12 cellular contexts compared by ENCODE assay signal in the genomic region with DNA sequence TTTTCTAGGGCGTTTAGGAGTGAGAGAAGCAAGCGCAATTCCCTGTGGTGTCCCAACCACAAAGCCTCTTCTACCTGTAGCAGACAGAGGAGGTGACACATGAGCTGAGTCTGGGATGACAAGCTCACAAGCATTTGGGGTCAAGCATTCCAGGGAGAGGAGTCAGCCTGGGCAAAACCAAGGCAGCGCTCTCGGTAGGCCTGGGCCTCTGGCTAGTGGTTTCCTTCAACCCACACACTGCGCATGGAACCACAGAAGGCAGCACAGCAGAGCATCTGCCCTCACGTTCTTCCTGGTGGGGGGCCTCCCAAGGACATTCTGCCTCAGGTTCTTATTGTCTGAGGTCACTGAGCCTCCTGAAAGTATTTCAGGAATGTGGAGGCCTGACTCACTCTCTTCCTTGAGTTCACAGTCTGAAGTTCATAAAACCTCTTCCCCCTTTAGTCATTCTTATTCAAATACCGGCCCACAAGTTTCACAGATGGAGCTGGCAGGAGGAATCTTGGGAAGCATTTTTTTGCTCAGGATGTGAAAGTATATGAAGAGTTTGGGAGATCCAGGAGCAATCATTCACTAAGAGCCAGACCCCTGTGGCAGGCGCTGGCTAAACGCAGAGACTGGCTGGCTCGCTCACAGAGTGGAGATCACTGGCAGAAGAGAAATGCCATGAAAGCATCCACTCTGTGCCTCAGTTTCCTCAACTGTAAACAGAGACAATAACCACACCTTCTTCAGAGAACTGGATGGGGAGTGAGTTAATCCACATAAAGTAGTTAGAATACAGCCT. TPM values are rescaled to one million over a fixed set of nuclear protein-coding genes. Genes with fewer than 3 reads are reported as not detected.
DNase-seq lines count a peak whose midpoint lies in the region; ATAC-seq and TF ChIP-seq lines count a peak whose summit lies in the region.
"Had no signal": no experiment of that assay in that cellular context is flagged by ENCODE, and none has a peak within 500 bp of the region (broad histone marks: within the 10 kb centered on the region; RNA-seq: fewer than 3 reads in every experiment).

No MANE protein-coding gene starts in this region.

- intact Hi-C loops in lower lobe of right lung (cut with DNase I), result no loop called here

- H3K36me3 ChIP-seq in lower lobe of right lung, result no peaks in the 10 kb centered on the region

- H3K27ac ChIP-seq in lower lobe of right lung, result no peak overlapping the region
- H3K27ac ChIP-seq: KMS-11 had no signal

- TF ChIP-seq CTCF in lower lobe of right lung (IDR thresholded peaks at IDR 0.05), result no peak

- peaks cover 14% of the 10 kb centered on the region for H3K4me1 ChIP-seq in lower lobe of right lung

- no peaks in the 10 kb centered on the region for H3K27me3 ChIP-seq in lower lobe of right lung (ENCODE audit: low read depth)

- DNase-seq in AG20443 (ENCODE audit: low spot score) (peak; percentile 95), LoVo (ENCODE audit: low spot score) (peak; percentile 87), dermis blood vessel endothelial cell (peak; percentile 97), lower lobe of right lung (no peak), occipital lobe (lab: John Stamatoyannopoulos, UW) (no peak), hypothalamus (lab: John Stamatoyannopoulos, UW) (no peak)
- no peak for DNase-seq in activated CD4-positive, alpha-beta T cell treated with anti-CD3 and anti-CD28 coated beads for 48 hours
- DNase-seq in activated T-cell treated with anti-CD3 and anti-CD28 coated beads, Interleukin-2, amount 50 U/mL, for 1 hour, result no peak
- DNase-seq: activated naive CD4-positive, alpha-beta T cell; DMS79 treated with DMSO at 0.1 percent for 48 hours had no signal

- no peaks in the 10 kb centered on the region for H3K9me3 ChIP-seq in lower lobe of right lung

- no peak overlapping the region for H3K4me3 ChIP-seq in lower lobe of right lung

- peak; percentile 5 to 22 for ATAC-seq in lower lobe of right lung

RNA-seq across cellular contexts. Expression of gene CCN1, which starts 26.8 kb away (rescaled TPM):
- total RNA-seq in dermis blood vessel endothelial cell, result 148 and 234 TPM in 2 replicates
- 74.3 TPM for total RNA-seq in lower lobe of right lung
- 3.7 TPM for total RNA-seq in occipital lobe
- total RNA-seq: mononuclear cell had no signal

Comparison
In these comparisons a context has a peak if more than half of its experiments do, and no peak if none do; other contexts are left out.
1. DNase-seq: peak in AG20443 (single experiment), LoVo (single experiment) and dermis blood vessel endothelial cell (single experiment); none in lower lobe of right lung (single experiment), activated CD4-positive, alpha-beta T cell treated with anti-CD3 and anti-CD28 coated beads for 48 hours (single experiment), activated T-cell treated with anti-CD3 and anti-CD28 coated beads, Interleukin-2, amount 50 U/mL, for 1 hour (single experiment), occipital lobe (single experiment) and hypothalamus (0 of 51).
2. RNA of gene CCN1, which starts 26.8 kb away (total RNA-seq): 148 to 234 TPM in dermis blood vessel endothelial cell and 74.3 TPM in lower lobe of right lung (single experiment); 3.7 TPM in occipital lobe (single experiment); every median in the first group is over 10 times any median in the second.